Comparison of ENCODE assay signal across 16 cellular contexts in the genomic region with DNA sequence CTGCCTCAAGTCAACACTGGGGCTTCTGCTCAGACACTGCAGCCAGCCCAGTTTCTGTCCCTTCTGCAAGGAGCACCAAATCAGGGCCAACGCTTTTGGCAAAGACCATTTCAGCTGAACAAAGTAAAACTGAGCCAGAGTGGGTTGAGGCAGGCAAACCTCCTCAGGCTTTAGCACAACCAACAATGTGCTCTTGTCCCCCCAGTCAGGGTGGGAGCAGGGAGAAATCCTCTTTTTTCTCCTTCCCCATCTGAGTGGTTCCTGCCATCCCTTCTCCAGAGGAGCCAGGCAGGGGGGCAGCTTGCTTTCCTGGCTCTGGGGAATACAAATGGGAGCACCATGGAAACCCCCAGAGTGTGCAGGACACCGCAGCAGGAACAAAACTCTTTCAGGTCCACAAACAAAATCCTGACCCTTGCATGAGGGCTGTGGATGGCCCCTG. TPM values are rescaled to one million over a fixed set of nuclear protein-coding genes. Genes with fewer than 3 reads are reported as not detected.
DNase-seq lines count a peak whose midpoint lies in the region; ATAC-seq, FAIRE-seq and TF ChIP-seq lines count a peak whose summit lies in the region.
"Had no signal": no experiment of that assay in that cellular context is flagged by ENCODE, and none has a peak within 500 bp of the region (broad histone marks: within the 10 kb centered on the region; RNA-seq: fewer than 3 reads in every experiment).

No MANE protein-coding gene starts in this region.

- no peak overlapping the region for H3K4me3 Mint-ChIP-seq in stimulated activated naive CD8-positive, alpha-beta T cell treated with anti-CD3 and anti-CD28 coated beads, Interleukin-15, Interleukin-2, amounts not matched to agents 100 ng/mL and 50 ng/mL, for 24 hours
- H3K4me3 Mint-ChIP-seq in naive thymus-derived CD8-positive, alpha-beta T cell = peak overlapping the region in 7 of 10 donors; percentile 64 to 84 (median 78)
- no peak overlapping the region for H3K4me3 Mint-ChIP-seq in type B pancreatic cell

- peaks cover 24% of the 10 kb centered on the region for H3K36me3 Mint-ChIP-seq in stimulated activated naive CD8-positive, alpha-beta T cell treated with anti-CD3 and anti-CD28 coated beads, Interleukin-15, Interleukin-2, amounts not matched to agents 100 ng/mL and 50 ng/mL, for 24 hours (ENCODE audit: low read depth)
- peaks cover 0 to 44% (median 22%) of the 10 kb centered on the region in 3 donors for H3K36me3 Mint-ChIP-seq in naive thymus-derived CD8-positive, alpha-beta T cell
- peaks cover 12% of the 10 kb centered on the region for H3K36me3 Mint-ChIP-seq in type B pancreatic cell

- H3K4me3 ChIP-seq in GM12878 (no peak overlapping the region), transverse colon (no peak overlapping the region), adrenal gland (no peak overlapping the region)
- H3K4me3 ChIP-seq: heart left ventricle, upper lobe of left lung had no signal

- RAD21 ChIA-PET in GM12878 (lab: Charles Lee; ENCODE audit: unreplicated experiment) = interaction anchor here (0.8 to 12.8 kb wide), 4 partner anchors 10 to 80 kb away, joined by 3 to 149 read pairs (median 6); partner anchors contain the start of gene CAMK2G

- intact Hi-C loops in GM12878 (cut with micrococcal nuclease; ENCODE audit: unreplicated experiment) = no loop called here
- intact Hi-C loops in transverse colon (cut with DNase I; ENCODE audit: low total_unique reads) = no loop called here
- intact Hi-C loops in adrenal gland (cut with DNase I) = no loop called here

- SMC1A ChIA-PET in GM12878 (lab: Charles Lee; ENCODE audit: uncharacterized antibody, unreplicated experiment) = interaction anchor here (0.9 to 2.4 kb wide), 6 partner anchors 10 to 242 kb away, joined by 3 to 16 read pairs (median 6); no protein-coding TSS in a partner anchor

- H3K4me1 ChIP-seq in GM12878 (ENCODE audit: control insufficient read depth, insufficient read depth, low read length) = peaks cover 48% of the 10 kb centered on the region
- H3K4me1 ChIP-seq in transverse colon = peaks cover 16 to 81% (median 30%) of the 10 kb centered on the region in 4 donors
- peaks cover 0 to 2% of the 10 kb centered on the region in 2 donors for H3K4me1 ChIP-seq in adrenal gland (replicated peaks in 1 of 2)

- CTCF ChIA-PET in GM12878 (lab: Yijun Ruan, JAX) = interaction anchor here (1.3 to 2.2 kb wide), 8 partner anchors 9 to 221 kb away, joined by 3 to 29 read pairs (median 5); partner anchors contain the start of gene CAMK2G

- no peak for TF ChIP-seq RAD21 in GM12878 (IDR thresholded peaks at IDR 0.05; ENCODE audit: insufficient read depth, low read depth, low read length)

- H3K27me3 ChIP-seq in GM12878 (replicated peaks in 1 of 2; ENCODE audit: control insufficient read depth in 2 of 2, insufficient read depth in 2 of 2, low read length in 1 of 2) (no peaks in the 10 kb centered on the region), transverse colon (no peaks in the 10 kb centered on the region), adrenal gland (no peaks in the 10 kb centered on the region)
- H3K27me3 ChIP-seq: heart left ventricle, upper lobe of left lung had no signal

- FAIRE-seq in GM12878 (lab: Jason Lieb, UNC) = no peak
- FAIRE-seq: keratinocyte had no signal

- peak overlapping the region; percentile 80; the same call in 1 of the 2 replicates for H3K4me2 ChIP-seq in GM12878 (ENCODE audit: control insufficient read depth, insufficient read depth)

- peaks cover 57% of the 10 kb centered on the region for H3K4me1 Mint-ChIP-seq in stimulated activated naive CD8-positive, alpha-beta T cell treated with anti-CD3 and anti-CD28 coated beads, Interleukin-15, Interleukin-2, amounts not matched to agents 100 ng/mL and 50 ng/mL, for 24 hours (ENCODE audit: low read depth)
- H3K4me1 Mint-ChIP-seq in naive thymus-derived CD8-positive, alpha-beta T cell = peaks cover 21 to 93% (median 88%) of the 10 kb centered on the region in 4 donors
- no peaks in the 10 kb centered on the region for H3K4me1 Mint-ChIP-seq in type B pancreatic cell (ENCODE audit: unreplicated experiment)

- in situ Hi-C loops in GM12878 (cut with MboI) = no loop called here
- in situ Hi-C loops in transverse colon (cut with MboI; ENCODE audit: low pct_ligation_motif_present in 1 of 4, low pct_unique_long_range_greater_than_20kb in 1 of 4, low sequenced_read_pairs in 3 of 4) = no loop called here

- POLR2A ChIA-PET in GM12878 (lab: Charles Lee) = interaction anchor here (1.0 to 1.5 kb wide), 3 partner anchors 10 to 18 kb away, joined by 5 to 8 read pairs (median 5); no protein-coding TSS in a partner anchor
- POLR2A ChIA-PET in naive thymus-derived CD8-positive, alpha-beta T cell (lab: Charles Lee) = interaction anchor here (0.6 to 5.5 kb wide), 6 partner anchors 10 to 365 kb away, joined by 3 to 46 read pairs (median 6); partner anchors contain the start of gene CAMK2G

- TF ChIP-seq CTCF in GM12878 (IDR thresholded peaks at IDR 0.05 in 2 of 3, conservative IDR thresholded peaks at IDR 0.05 in 1 of 3; ENCODE audit: control insufficient read depth in 2 of 3, extremely low read depth in 1 of 3, insufficient read depth in 1 of 3, low read depth in 3 of 3, low read length in 3 of 3) = no peak
- no peak for TF ChIP-seq CTCF in transverse colon (IDR thresholded peaks at IDR 0.05)
- no peak for TF ChIP-seq CTCF in adrenal gland (IDR thresholded peaks at IDR 0.05)
- no peak for TF ChIP-seq CTCF in type B pancreatic cell (conservative IDR thresholded peaks at IDR 0.05)

- peaks cover 2% of the 10 kb centered on the region for H3K79me2 ChIP-seq in GM12878 (ENCODE audit: control insufficient read depth, insufficient read depth, low read length)

- 100% methylated on average over 2 of the region's 2 CpGs for WGBS in GM12878 (ENCODE audit: insufficient coverage, insufficient replicate concordance, low lambda C conversion rate, missing lambda C conversion rate)
- WGBS in transverse colon (ENCODE audit: low coverage in 1 of 2), 2 donors = 77% methylated on average over 2 of the region's 2 CpGs; no CpG with 5 or more reads in 1 of the 2 donors
- WGBS in adrenal gland, 4 donors = 93 to 100% (median 94%) methylated on average over 1 to 2 of the region's 2 CpGs; no CpG with 5 or more reads in 1 of the 4 donors

- H3K36me3 ChIP-seq in GM12878 (ENCODE audit: control insufficient read depth in 2 of 2, insufficient read depth in 2 of 2, low read length in 1 of 2) = peaks cover 8% of the 10 kb centered on the region in 2 experiments; a peak in 3 of 4 replicates
- peaks cover 0 to 13% (median 6%) of the 10 kb centered on the region in 4 donors for H3K36me3 ChIP-seq in transverse colon
- peaks cover 0 to 22% of the 10 kb centered on the region in 2 donors for H3K36me3 ChIP-seq in adrenal gland (replicated peaks in 1 of 2)

- 0 out of 2 replicates have a peak overlapping the region, but pooled peaks have one; percentile 5 for H2AFZ ChIP-seq in GM12878 (ENCODE audit: control insufficient read depth, low read depth, low read length)

- BruUV-seq in GM12878 (replicated peaks; lab: Mats Ljungman, UMichigan) = no TSS peak

- no peaks in the 10 kb centered on the region for H3K27me3 Mint-ChIP-seq in stimulated activated naive CD8-positive, alpha-beta T cell treated with anti-CD3 and anti-CD28 coated beads, Interleukin-15, Interleukin-2, amounts not matched to agents 100 ng/mL and 50 ng/mL, for 24 hours
- no peaks in the 10 kb centered on the region for H3K27me3 Mint-ChIP-seq in naive thymus-derived CD8-positive, alpha-beta T cell
- no peaks in the 10 kb centered on the region for H3K27me3 Mint-ChIP-seq in type B pancreatic cell

- H3K27ac ChIP-seq in GM12878 (ENCODE audit: control insufficient read depth, insufficient read depth) (peak overlapping the region; percentile 45), transverse colon (peak overlapping the region; percentile 1 to 29 (median 14)), adrenal gland (no peak overlapping the region)
- H3K27ac ChIP-seq: epithelial cell of prostate, upper lobe of left lung had no signal

- DNase-seq in stimulated activated naive CD8-positive, alpha-beta T cell treated with anti-CD3 and anti-CD28 coated beads, Interleukin-15, Interleukin-2, amounts not matched to agents 100 U/mL and 50 U/mL, for 24 hours = no peak
- DNase-seq in GM12878 (ENCODE audit: low read depth, low spot score) = no peak
- DNase-seq in naive thymus-derived CD8-positive, alpha-beta T cell = no peak
- no peak for DNase-seq in transverse colon
- DNase-seq in adrenal gland = no peak
- no peak for DNase-seq in type B pancreatic cell (ENCODE audit: extremely low spot score, unreplicated experiment)
- DNase-seq: heart left ventricle, NCI-H1436 treated with DMSO at 0.1 percent for 48 hours, NCI-H446 treated with DMSO at 0.1 percent for 48 hours, upper lobe of left lung had no signal

- TF ChIP-seq POLR2A in GM12878 (IDR thresholded peaks at IDR 0.05; ENCODE audit: low read depth, low read length) (0 out of 2 replicates have a peak, but pooled peaks have one; percentile 15), transverse colon (IDR thresholded peaks at IDR 0.05) (no peak), adrenal gland (IDR thresholded peaks at IDR 0.05) (no peak)

- no peak for ATAC-seq in stimulated activated naive CD8-positive, alpha-beta T cell treated with anti-CD3 and anti-CD28 coated beads, Interleukin-15, Interleukin-2, amounts not matched to agents 100 U/mL and 50 U/mL, for 24 hours
- ATAC-seq in GM12878 (no peak), HG03175 (IDR thresholded peaks at IDR 0.05; ENCODE audit: unreplicated experiment) (no peak)
- no peak for ATAC-seq in naive thymus-derived CD8-positive, alpha-beta T cell
- ATAC-seq: heart left ventricle had no signal

- no peak overlapping the region for H3K9ac ChIP-seq in GM12878 (ENCODE audit: control insufficient read depth, insufficient read depth, low read length)

- TF ChIP-seq EP300 in GM12878 (IDR thresholded peaks at IDR 0.05; ENCODE audit: borderline replicate concordance in 1 of 2, control insufficient read depth in 1 of 2, low read depth in 2 of 2, low read length in 2 of 2) (no peak), transverse colon (IDR thresholded peaks at IDR 0.05; ENCODE audit: low read depth) (no peak)

- H4K20me1 ChIP-seq in GM12878 (ENCODE audit: control insufficient read depth, insufficient read depth) = no peaks in the 10 kb centered on the region

- no peaks in the 10 kb centered on the region for H3K9me3 Mint-ChIP-seq in stimulated activated naive CD8-positive, alpha-beta T cell treated with anti-CD3 and anti-CD28 coated beads, Interleukin-15, Interleukin-2, amounts not matched to agents 100 ng/mL and 50 ng/mL, for 24 hours
- no peaks in the 10 kb centered on the region for H3K9me3 Mint-ChIP-seq in naive thymus-derived CD8-positive, alpha-beta T cell
- H3K9me3 Mint-ChIP-seq in type B pancreatic cell = no peaks in the 10 kb centered on the region
- H3K9me3 Mint-ChIP-seq: activated naive CD4-positive, alpha-beta T cell treated with anti-CD3 and anti-CD28 coated beads, Interleukin-2, amount 50 U/mL, for 72 hours had no signal

- H3K27ac Mint-ChIP-seq in stimulated activated naive CD8-positive, alpha-beta T cell treated with anti-CD3 and anti-CD28 coated beads, Interleukin-15, Interleukin-2, amounts not matched to agents 100 ng/mL and 50 ng/mL, for 24 hours = peak overlapping the region; percentile 31
- peak overlapping the region; percentile 66 to 96 (median 93) for H3K27ac Mint-ChIP-seq in naive thymus-derived CD8-positive, alpha-beta T cell
- H3K27ac Mint-ChIP-seq in type B pancreatic cell = no peak overlapping the region

- H3K9me3 ChIP-seq in GM12878 (replicated peaks; ENCODE audit: control insufficient read depth, insufficient read depth, low read length) (no peaks in the 10 kb centered on the region), transverse colon (no peaks in the 10 kb centered on the region), adrenal gland (replicated peaks in 1 of 3) (no peaks in the 10 kb centered on the region)
- H3K9me3 ChIP-seq: heart left ventricle, upper lobe of left lung had no signal

RNA-seq across cellular contexts. Expression of gene CAMK2G, which starts 14.3 kb away (rescaled TPM):
- 42.9 and 44.2 TPM in 2 replicates for total RNA-seq in GM12878 (2013; cell fraction: nucleolus; rRNA removed)
- total RNA-seq in GM12878 (2014; rRNA removed) (15.9 and 18.0 TPM in 2 replicates), GM12878 (2014; rRNA removed; fragmentation: Illumina TruSeq; extraction: Trizol) (15.1 and 15.8 TPM in 2 replicates), GM12878 (2021) (18.9 and 20.9 TPM in 2 replicates), transverse colon (100 to 1,000 TPM in 1 of 4 donors, 10 to 100 TPM in 3; 72.0 to 131 (median 83.0) TPM), adrenal gland (10 to 100 TPM; 12.7 to 27.3 (median 21.3) TPM), type B pancreatic cell (ENCODE audit: low replicate concordance) (24.9 and 27.5 TPM in 2 replicates)
- polyA plus RNA-seq in GM12878 (2011; ENCODE audit: low read depth) = 8.6 TPM
- polyA plus RNA-seq in GM12878 (2011; rRNA removed) (14.3 and 19.7 TPM in 2 replicates), GM12878 (2014; fragmentation: Illumina TruSeq; extraction: Trizol) (21.1 and 22.9 TPM in 2 replicates), GM12878 (2014; fragmentation: Nextera tagmentation; extraction: Ambion mirVana) (1 to 10 TPM; 5.5 to 6.9 TPM), GM12878 (2014; rRNA removed) (23.4 and 24.3 TPM in 2 replicates), GM12878 (2016; fragmentation: Nextera tagmentation; extraction: Ambion mirVana) (10 to 100 TPM; 13.9 TPM), adrenal gland (10 to 100 TPM; 16.3 to 19.7 (median 19.7) TPM)
- 19.0 and 21.6 TPM in 2 replicates for polyA plus RNA-seq in GM12878 (2011; cell fraction: cytosol; rRNA removed)
- 39.5 and 45.1 TPM in 2 replicates for polyA plus RNA-seq in GM12878 (2011; cell fraction: nucleus; rRNA removed)
- 10.3 and 10.8 TPM in 2 replicates for polyA plus RNA-seq in GM12878 (2012)
- 17.9 and 21.1 TPM in 2 replicates for polyA minus RNA-seq in GM12878 (2011; rRNA and poly(A)+ RNA removed)
- 4.0 and 7.3 TPM in 2 replicates for polyA minus RNA-seq in GM12878 (2011; cell fraction: cytosol; rRNA and poly(A)+ RNA removed)
- 11.5 and 22.0 TPM in 2 replicates for polyA minus RNA-seq in GM12878 (2011; cell fraction: nucleus; rRNA and poly(A)+ RNA removed)
- 10 to 100 TPM; 60.4 to 61.7 TPM for total RNA-seq in naive thymus-derived CD8-positive, alpha-beta T cell
- polyA plus RNA-seq in naive thymus-derived CD8-positive, alpha-beta T cell = 1 to 10 TPM; 4.6 to 6.7 (median 5.1) TPM

RNA-seq across cellular contexts. Expression of gene NDST2, which starts 48.7 kb away (rescaled TPM):
- total RNA-seq in GM12878 (2013; cell fraction: nucleolus; rRNA removed) = 57.1 and 85.9 TPM in 2 replicates
- total RNA-seq in GM12878 (2014; rRNA removed) = 18.0 and 18.8 TPM in 2 replicates
- 8.9 and 10.1 TPM in 2 replicates for total RNA-seq in GM12878 (2014; rRNA removed; fragmentation: Illumina TruSeq; extraction: Trizol)
- total RNA-seq in GM12878 (2021) = 34.3 and 35.2 TPM in 2 replicates
- 19.1 TPM for polyA plus RNA-seq in GM12878 (2011; ENCODE audit: low read depth)
- 23.8 and 31.1 TPM in 2 replicates for polyA plus RNA-seq in GM12878 (2011; rRNA removed)
- polyA plus RNA-seq in GM12878 (2011; cell fraction: cytosol; rRNA removed) = 24.8 and 31.5 TPM in 2 replicates
- 81.5 and 88.2 TPM in 2 replicates for polyA plus RNA-seq in GM12878 (2011; cell fraction: nucleus; rRNA removed)
- 19.5 and 19.8 TPM in 2 replicates for polyA plus RNA-seq in GM12878 (2012)
- polyA plus RNA-seq in GM12878 (2014; fragmentation: Illumina TruSeq; extraction: Trizol) = 16.6 and 22.6 TPM in 2 replicates
- 1 to 10 TPM; 2.2 to 3.0 TPM for polyA plus RNA-seq in GM12878 (2014; fragmentation: Nextera tagmentation; extraction: Ambion mirVana)
- 31.3 and 34.7 TPM in 2 replicates for polyA plus RNA-seq in GM12878 (2014; rRNA removed)
- polyA plus RNA-seq in GM12878 (2016; fragmentation: Nextera tagmentation; extraction: Ambion mirVana) = 10 to 100 TPM; 22.7 to 24.0 TPM
- 26.0 and 29.3 TPM in 2 replicates for polyA minus RNA-seq in GM12878 (2011; rRNA and poly(A)+ RNA removed)
- polyA minus RNA-seq in GM12878 (2011; cell fraction: cytosol; rRNA and poly(A)+ RNA removed) = 11.8 and 16.4 TPM in 2 replicates
- 36.6 and 66.7 TPM in 2 replicates for polyA minus RNA-seq in GM12878 (2011; cell fraction: nucleus; rRNA and poly(A)+ RNA removed)
- 100 to 1,000 TPM; 101 to 112 TPM for total RNA-seq in naive thymus-derived CD8-positive, alpha-beta T cell
- polyA plus RNA-seq in naive thymus-derived CD8-positive, alpha-beta T cell = 10 to 100 TPM; 13.4 to 34.3 (median 24.5) TPM
- total RNA-seq in transverse colon = 10 to 100 TPM; 14.3 to 34.5 (median 22.1) TPM
- 10 to 100 TPM; 31.9 to 67.0 (median 41.6) TPM for total RNA-seq in adrenal gland
- polyA plus RNA-seq in adrenal gland = 10 to 100 TPM; 14.5 to 23.0 (median 21.9) TPM
- 27.1 and 33.5 TPM in 2 replicates for total RNA-seq in type B pancreatic cell (ENCODE audit: low replicate concordance)

RNA-seq across cellular contexts. Expression of gene PLAU, which starts 50.9 kb away (rescaled TPM):
- total RNA-seq in GM12878 (2013; cell fraction: nucleolus; rRNA removed) = 11.2 and 14.9 TPM in 2 replicates
- total RNA-seq in GM12878 (2014; rRNA removed) (11.2 and 11.9 TPM in 2 replicates), GM12878 (2014; rRNA removed; fragmentation: Illumina TruSeq; extraction: Trizol) (9.3 and 16.0 TPM in 2 replicates), GM12878 (2021) (15.2 and 17.1 TPM in 2 replicates), transverse colon (1 to 10 TPM in 3 of 4 donors, under 1 TPM in 1; 0.75 to 8.0 (median 2.3) TPM), adrenal gland (10 to 100 TPM in 2 of 8 donors, 1 to 10 TPM in 6; 2.2 to 10.6 (median 7.5) TPM), type B pancreatic cell (ENCODE audit: low replicate concordance) (3.5 and 5.5 TPM in 2 replicates)
- 0.20 TPM for polyA plus RNA-seq in GM12878 (2011; ENCODE audit: low read depth)
- polyA plus RNA-seq in GM12878 (2011; rRNA removed) (2.0 and 2.5 TPM in 2 replicates), GM12878 (2014; fragmentation: Illumina TruSeq; extraction: Trizol) (10.4 and 12.8 TPM in 2 replicates), GM12878 (2014; fragmentation: Nextera tagmentation; extraction: Ambion mirVana) (1 to 10 TPM; 5.7 to 8.0 TPM), GM12878 (2014; rRNA removed) (11.1 and 12.2 TPM in 2 replicates), GM12878 (2016; fragmentation: Nextera tagmentation; extraction: Ambion mirVana) (10 to 100 TPM; 16.9 to 20.9 TPM), adrenal gland (10 to 100 TPM in 1 of 3 donors, 1 to 10 TPM in 2; 2.6 to 19.4 (median 3.7) TPM)
- 3.2 and 4.3 TPM in 2 replicates for polyA plus RNA-seq in GM12878 (2011; cell fraction: cytosol; rRNA removed)
- 5.4 and 7.6 TPM in 2 replicates for polyA plus RNA-seq in GM12878 (2011; cell fraction: nucleus; rRNA removed)
- polyA plus RNA-seq in GM12878 (2012) = 0.54 and 1.2 TPM in 2 replicates
- 2.0 and 2.3 TPM in 2 replicates for polyA minus RNA-seq in GM12878 (2011; rRNA and poly(A)+ RNA removed)
- 0.62 and 1.2 TPM in 2 replicates for polyA minus RNA-seq in GM12878 (2011; cell fraction: cytosol; rRNA and poly(A)+ RNA removed)
- polyA minus RNA-seq in GM12878 (2011; cell fraction: nucleus; rRNA and poly(A)+ RNA removed) = 1.1 and 1.2 TPM in 2 replicates
- under 1 TPM; 0.26 to 0.30 TPM for total RNA-seq in naive thymus-derived CD8-positive, alpha-beta T cell
- not detected for polyA plus RNA-seq in naive thymus-derived CD8-positive, alpha-beta T cell
- total RNA-seq: SK-MEL-5 had no signal

Comparison
In these comparisons a context has a peak if more than half of its experiments do, and no peak if none do; other contexts are left out.
1. H3K4me3 Mint-ChIP-seq: peak in naive thymus-derived CD8-positive, alpha-beta T cell (7 of 10); none in stimulated activated naive CD8-positive, alpha-beta T cell treated with anti-CD3 and anti-CD28 coated beads, Interleukin-15, Interleukin-2, amounts not matched to agents 100 ng/mL and 50 ng/mL, for 24 hours (single experiment) and type B pancreatic cell (single experiment).
2. H3K27ac ChIP-seq: peak in GM12878 (single experiment) and transverse colon (4 of 4); none in adrenal gland (0 of 5).